8 cellular contexts compared by ENCODE assay signal in genomic region chr16:66650707-66651473, GRCh38. TPM values are rescaled to one million over a fixed set of nuclear protein-coding genes. Genes with fewer than 3 reads are reported as not detected.
DNase-seq lines count a peak whose midpoint lies in the region; ATAC-seq, FAIRE-seq and TF ChIP-seq lines count a peak whose summit lies in the region.

No MANE protein-coding gene starts in this region.

- no peaks in the 10 kb centered on the region for H3K27me3 ChIP-seq in kidney epithelial cell (ENCODE audit: control insufficient read depth, insufficient read depth, low read length)

- peak overlapping the region; percentile 43 for H3K4me3 ChIP-seq in A549
- no peak overlapping the region for H3K4me3 ChIP-seq in kidney epithelial cell (ENCODE audit: low read depth, low read length)

- H3K9me3 ChIP-seq in A549, result no peaks in the 10 kb centered on the region

- CTCF ChIA-PET in A549 (lab: Yijun Ruan, JAX), result interaction anchor here (0.6 to 4.8 kb wide), 55 partner anchors 8 to 246 kb away, joined by 3 to 74 read pairs (median 5); partner anchors contain the start of genes DYNC1LI2 and NAE1

- H3K27ac ChIP-seq in A549, result peak overlapping the region; percentile 56 to 61; a peak in 4 of 6 replicates

- no peaks in the 10 kb centered on the region for H3K36me3 ChIP-seq in kidney epithelial cell (ENCODE audit: control insufficient read depth, insufficient read depth, low read length)

- peak overlapping the region; percentile 84 for H3K4me2 ChIP-seq in A549

- POLR2A ChIA-PET in A549 (lab: Yijun Ruan, JAX), result interaction anchor here (0.6 to 1.8 kb wide), 2 partner anchors 10 kb away, joined by 4 to 8 read pairs; no protein-coding TSS in a partner anchor

- H3K4me1 ChIP-seq in A549, result peaks cover 8% of the 10 kb centered on the region; the same call in 2 of the 3 replicates

- TF ChIP-seq POLR2A in A549 (IDR thresholded peaks at IDR 0.05; ENCODE audit: low read length), result no peak

- WGBS in A549 (ENCODE audit: missing lambda C conversion rate), result 24% methylated on average over 18 of the region's 18 CpGs

- TF ChIP-seq RAD21 in A549 (conservative IDR thresholded peaks at IDR 0.05 in 1 of 2, IDR thresholded peaks at IDR 0.05 in 1 of 2), result peak; percentile 44 to 61; a peak in 2 of 5 replicates

- no peak for TF ChIP-seq EP300 in A549 (IDR thresholded peaks at IDR 0.05)

- FAIRE-seq in A549 (lab: Jason Lieb, UNC), result peak; percentile 74

- TF ChIP-seq CTCF in A549 (IDR thresholded peaks at IDR 0.05) (peak; percentile 86), kidney epithelial cell (IDR thresholded peaks at IDR 0.05; ENCODE audit: insufficient read depth, low read length, poor library complexity, severe bottlenecking) (peak; percentile 96)

- DNase-seq in A549 (ENCODE audit: low read depth in 1 of 2, low spot score in 1 of 2) (peak; percentile 79 to 84), NCI-H345 treated with DMSO at 0.1 percent for 48 hours (lab: John Stamatoyannopoulos, UW; ENCODE audit: unreplicated experiment) (peak; percentile 77), cerebellar nuclear complex (lab: John Stamatoyannopoulos, UW) (peak; percentile 60 to 67), kidney epithelial cell (ENCODE audit: low read depth) (peak; percentile 41)
- DNase-seq in activated CD4-positive, CD25-positive, alpha-beta regulatory T cell treated with anti-CD3 and anti-CD28 coated beads, Interleukin-2, amount 50 U/mL, for 72 hours, result peak; percentile 74
- peak; percentile 49 to 69 (median 60) for DNase-seq in stimulated activated CD4-positive, alpha-beta T cell treated with anti-CD3 and anti-CD28 coated beads, Interleukin-1b, Interleukin-23, amount 100 ng/mL, for 24 hours (ENCODE audit: low read depth in 4 of 4, low spot score in 1 of 4)

- ATAC-seq in A549, result peak; percentile 97 to 99
- ATAC-seq in GM18858 (IDR thresholded peaks at IDR 0.05; ENCODE audit: unreplicated experiment), result peak; percentile 94
- ATAC-seq in HG03159 (IDR thresholded peaks at IDR 0.05; ENCODE audit: unreplicated experiment), result peak; percentile 97

TF ChIP-seq in A549, 52 proteins besides CTCF, POLR2A, EP300 and RAD21:
- TF ChIP-seq POLR2AphosphoS2 (conservative IDR thresholded peaks at IDR 0.05; ENCODE audit: low read length), result no peak
- peak; percentile 34; the same call in 2 of the 3 replicates for TF ChIP-seq SMC3 (IDR thresholded peaks at IDR 0.05)
- no peak for TF ChIP-seq KDM5A (IDR thresholded peaks at IDR 0.05)
- TF ChIP-seq CHD2 (IDR thresholded peaks at IDR 0.05; ENCODE audit: low read length, partially characterized antibody), result no peak

RNA-seq across cellular contexts. Expression of gene CMTM4, which starts 45.7 kb away (rescaled TPM):
- 58.6 and 61.6 TPM in 2 replicates for polyA plus RNA-seq in A549 (2011; rRNA removed)
- 18.3 and 23.1 TPM in 2 replicates for polyA plus RNA-seq in A549 (2012; cell fraction: cytosol; rRNA removed)
- polyA plus RNA-seq in A549 (2012; cell fraction: nucleus; rRNA removed), result 18.4 and 26.4 TPM in 2 replicates
- polyA plus RNA-seq in A549 (2017; fragmentation: RNase III; extraction: RNeasy Plus Mini Kit Qiagen cat#74134 plus additional on column Dnase treatment), result 22.9 to 25.9 TPM (median 24.8 TPM) in 3 replicates
- polyA minus RNA-seq in A549 (2011; rRNA and poly(A)+ RNA removed), result 75.1 and 83.9 TPM in 2 replicates
- 74.3 and 75.2 TPM in 2 replicates for total RNA-seq in kidney epithelial cell

RNA-seq across cellular contexts. Expression of gene CMTM3, which starts 46.4 kb away (rescaled TPM):
- 33.9 and 36.1 TPM in 2 replicates for polyA plus RNA-seq in A549 (2011; rRNA removed)
- polyA plus RNA-seq in A549 (2012; cell fraction: cytosol; rRNA removed), result 56.7 and 77.4 TPM in 2 replicates
- 64.2 and 71.5 TPM in 2 replicates for polyA plus RNA-seq in A549 (2012; cell fraction: nucleus; rRNA removed)
- polyA plus RNA-seq in A549 (2017; fragmentation: RNase III; extraction: RNeasy Plus Mini Kit Qiagen cat#74134 plus additional on column Dnase treatment), result 36.0 to 45.9 TPM (median 37.2 TPM) in 3 replicates
- polyA minus RNA-seq in A549 (2011; rRNA and poly(A)+ RNA removed), result 44.8 and 46.3 TPM in 2 replicates
- 244 and 292 TPM in 2 replicates for total RNA-seq in kidney epithelial cell
